22 cellular contexts compared by ENCODE assay signal in genomic region chr5:67100301-67100700, GRCh38.
A peak's percentile ranks its signal among the peaks of the same experiment; 100 is the strongest.
DNase-seq lines count a peak whose midpoint lies in the region.
"Had no signal": no experiment of that assay in that cellular context is flagged by ENCODE, and none has a peak within 500 bp of the region (broad histone marks: within the 10 kb centered on the region; RNA-seq: fewer than 3 reads in every experiment).

No MANE protein-coding gene starts in this region.

- H3K27me3 Mint-ChIP-seq in activated CD4-positive, alpha-beta memory T cell treated with anti-CD3 and anti-CD28 coated beads for 36 hours: no peaks in the 10 kb centered on the region
- H3K27me3 Mint-ChIP-seq: IgD-negative memory B cell had no signal

- POLR2A ChIA-PET in activated CD4-positive, alpha-beta memory T cell treated with anti-CD3 and anti-CD28 coated beads for 36 hours (lab: Charles Lee): no interaction called here

- no peaks in the 10 kb centered on the region for H3K9me3 Mint-ChIP-seq in activated CD4-positive, alpha-beta memory T cell treated with anti-CD3 and anti-CD28 coated beads for 36 hours
- H3K9me3 Mint-ChIP-seq: activated naive CD4-positive, alpha-beta T cell treated with anti-CD3 and anti-CD28 coated beads for 36 hours; HFFc6; IgD-negative memory B cell had no signal

- peak; percentile 65 for DNase-seq in activated CD8-positive, alpha-beta memory T cell treated with anti-CD3 and anti-CD28 coated beads, Interleukin-2, amount 50 U/mL, for 48 hours
- no peak for DNase-seq in activated CD8-positive, alpha-beta memory T cell treated with anti-CD3 and anti-CD28 coated beads for 24 hours
- DNase-seq in Ammon's horn (ENCODE audit: low spot score) (peak; percentile 55), mesenteric fat pad (ENCODE audit: low spot score) (no peak), cerebellar nuclear complex (lab: John Stamatoyannopoulos, UW) (no peak)
- DNase-seq in activated CD4-positive, alpha-beta memory T cell treated with anti-CD3 and anti-CD28 coated beads for 36 hours: peak; percentile 72
- DNase-seq in stimulated activated CD4-positive, alpha-beta T cell treated with anti-CD3 and anti-CD28 coated beads, Interleukin-4, amount 100 ng/mL, for 24 hours: peak; percentile 40
- DNase-seq: ACHN; activated CD4-positive, CD25-positive, alpha-beta regulatory T cell treated with anti-CD3 and anti-CD28 coated beads, Interleukin-2, amount 50 U/mL, for 72 hours; activated naive CD4-positive, alpha-beta T cell treated with anti-CD3 and anti-CD28 coated beads for 36 hours; BE2C; DMS153; GOT3; HFFc6; kidney; NCI-H1436 treated with DMSO at 0.1 percent for 48 hours; NCI-H2081 treated with DMSO at 0.1 percent for 48 hours; NCI-H2227 treated with DMSO at 0.1 percent for 48 hours; NCI-H526 treated with DMSO at 0.1 percent for 48 hours; NK-92 treated with Interleukin-12 subunit alpha and Interleukin-12 subunit beta, amount 100 ng/mL, for 24 hours; tibial artery had no signal

- intact Hi-C loops in activated CD4-positive, alpha-beta memory T cell treated with anti-CD3 and anti-CD28 coated beads for 36 hours (cut with micrococcal nuclease): loop anchor here (1.0 to 2.0 kb wide), 4 partner anchors 36 to 107 kb away; no protein-coding TSS in a partner anchor

- H3K4me1 Mint-ChIP-seq in activated CD4-positive, alpha-beta memory T cell treated with anti-CD3 and anti-CD28 coated beads for 36 hours (ENCODE audit: low read depth): peaks cover 18% of the 10 kb centered on the region
- H3K4me1 Mint-ChIP-seq: IgD-negative memory B cell had no signal

- H3K4me3 Mint-ChIP-seq in activated CD4-positive, alpha-beta memory T cell treated with anti-CD3 and anti-CD28 coated beads for 36 hours: peak overlapping the region; percentile 0
- H3K4me3 Mint-ChIP-seq: activated naive CD4-positive, alpha-beta T cell treated with anti-CD3 and anti-CD28 coated beads for 36 hours; HFFc6 had no signal

- peaks cover 46% of the 10 kb centered on the region for H3K36me3 Mint-ChIP-seq in activated CD4-positive, alpha-beta memory T cell treated with anti-CD3 and anti-CD28 coated beads for 36 hours

- peak overlapping the region; percentile 71 for H3K27ac Mint-ChIP-seq in activated CD4-positive, alpha-beta memory T cell treated with anti-CD3 and anti-CD28 coated beads for 36 hours
- H3K27ac Mint-ChIP-seq: activated naive CD4-positive, alpha-beta T cell treated with anti-CD3 and anti-CD28 coated beads for 36 hours; HFFc6; IgD-negative memory B cell had no signal

- CTCF ChIA-PET in activated CD4-positive, alpha-beta memory T cell treated with anti-CD3 and anti-CD28 coated beads for 36 hours (lab: Charles Lee): interaction anchor here (0.6 kb wide), 1 partner anchor 112 kb away, joined by 3 read pairs; no protein-coding TSS in a partner anchor

Comparison
In these comparisons a context has a peak if more than half of its experiments do, and no peak if none do; other contexts are left out.
1. DNase-seq: peak in activated CD8-positive, alpha-beta memory T cell treated with anti-CD3 and anti-CD28 coated beads, Interleukin-2, amount 50 U/mL, for 48 hours (single experiment), Ammon's horn (single experiment), activated CD4-positive, alpha-beta memory T cell treated with anti-CD3 and anti-CD28 coated beads for 36 hours (single experiment) and stimulated activated CD4-positive, alpha-beta T cell treated with anti-CD3 and anti-CD28 coated beads, Interleukin-4, amount 100 ng/mL, for 24 hours (single experiment); none in activated CD8-positive, alpha-beta memory T cell treated with anti-CD3 and anti-CD28 coated beads for 24 hours (single experiment), mesenteric fat pad (single experiment) and cerebellar nuclear complex (0 of 2).